ENCODE assay signal across 23 cellular contexts in genomic region chr6:2165216-2165725, GRCh38.
"Had no signal": no experiment of that assay in that cellular context is flagged by ENCODE, and none has a peak within 500 bp of the region (broad histone marks: within the 10 kb centered on the region; RNA-seq: fewer than 3 reads in every experiment).

No MANE protein-coding gene starts in this region.

- H3K27me3 Mint-ChIP-seq: activated CD4-positive, alpha-beta memory T cell treated with anti-CD3 and anti-CD28 coated beads, Interleukin-2, amount 10 ng/mL, durations not matched to agents 7 days and 5 days; activated naive CD4-positive, alpha-beta T cell treated with anti-CD3 and anti-CD28 coated beads, Interleukin-2, amount 10 ng/mL, durations not matched to agents 7 days and 5 days; stimulated activated naive CD8-positive, alpha-beta T cell treated with anti-CD3 and anti-CD28 coated beads, Interleukin-15, Interleukin-2, amounts not matched to agents 100 ng/mL and 50 ng/mL, for 24 hours; T-helper 17 cell had no signal

- ATAC-seq: activated T-cell treated with anti-CD3 and anti-CD28 coated beads, Interleukin-2, amount 50 U/mL, for 72 hours; gastroesophageal sphincter; left lung; right cardiac atrium; T-helper 17 cell had no signal

- H3K36me3 ChIP-seq: gastroesophageal sphincter, left lung, neutrophil, tibial artery had no signal

- H3K27ac Mint-ChIP-seq: activated CD4-positive, alpha-beta memory T cell treated with anti-CD3 and anti-CD28 coated beads, Interleukin-2, amount 10 ng/mL, durations not matched to agents 7 days and 5 days; activated naive CD4-positive, alpha-beta T cell treated with anti-CD3 and anti-CD28 coated beads, Interleukin-2, amount 10 ng/mL, durations not matched to agents 7 days and 5 days; activated T-cell treated with anti-CD3 and anti-CD28 coated beads, Interleukin-2, amount 50 U/mL, for 72 hours; nephron; stimulated activated naive CD8-positive, alpha-beta T cell treated with anti-CD3 and anti-CD28 coated beads, Interleukin-15, Interleukin-2, amounts not matched to agents 100 ng/mL and 50 ng/mL, for 24 hours; T-helper 17 cell had no signal

- H3K4me1 Mint-ChIP-seq: nephron had no signal

- H3K36me3 Mint-ChIP-seq: activated naive CD4-positive, alpha-beta T cell treated with anti-CD3 and anti-CD28 coated beads, Interleukin-2, amount 10 ng/mL, durations not matched to agents 7 days and 5 days had no signal

- H3K27me3 ChIP-seq: gastroesophageal sphincter, left lung, neutrophil, tibial artery had no signal

- H3K9me3 ChIP-seq: gastroesophageal sphincter, neutrophil, tibial artery had no signal

- H3K9me3 Mint-ChIP-seq: activated CD4-positive, alpha-beta memory T cell treated with anti-CD3 and anti-CD28 coated beads, Interleukin-2, amount 10 ng/mL, durations not matched to agents 7 days and 5 days; activated naive CD4-positive, alpha-beta T cell treated with anti-CD3 and anti-CD28 coated beads, Interleukin-2, amount 10 ng/mL, durations not matched to agents 7 days and 5 days; nephron had no signal

- H3K4me3 Mint-ChIP-seq: activated CD4-positive, alpha-beta memory T cell treated with anti-CD3 and anti-CD28 coated beads, Interleukin-2, amount 10 ng/mL, durations not matched to agents 7 days and 5 days; activated naive CD4-positive, alpha-beta T cell treated with anti-CD3 and anti-CD28 coated beads, Interleukin-2, amount 10 ng/mL, durations not matched to agents 7 days and 5 days; activated T-cell treated with anti-CD3 and anti-CD28 coated beads, Interleukin-2, amount 50 U/mL, for 72 hours; nephron; stimulated activated naive CD8-positive, alpha-beta T cell treated with anti-CD3 and anti-CD28 coated beads, Interleukin-15, Interleukin-2, amounts not matched to agents 100 ng/mL and 50 ng/mL, for 24 hours; T-helper 17 cell had no signal

- DNase-seq: activated CD4-positive, alpha-beta memory T cell treated with anti-CD3 and anti-CD28 coated beads, Interleukin-2, amount 10 ng/mL, durations not matched to agents 7 days and 5 days; activated CD4-positive, alpha-beta T cell treated with anti-CD3 and anti-CD28 coated beads for 4 hours; activated CD4-positive, CD25-positive, alpha-beta regulatory T cell; activated effector memory CD4-positive, alpha-beta T cell treated with Interleukin-2 at 50 U/mL for 16 hours; activated naive CD4-positive, alpha-beta T cell treated with anti-CD3 and anti-CD28 coated beads, Interleukin-2, amount 10 ng/mL, durations not matched to agents 7 days and 5 days; activated T-cell treated with anti-CD3 and anti-CD28 coated beads, Interleukin-2, amount 50 U/mL, for 72 hours; dermis blood vessel endothelial cell; effector CD8-positive, alpha-beta T cell; head of caudate nucleus; islet precursor cell; left lung; midbrain; right cardiac atrium; stimulated activated CD4-positive, alpha-beta T cell treated with anti-CD3 and anti-CD28 coated beads, Interleukin-1b, Interleukin-23, amount 100 ng/mL, for 48 hours; SW 1271; T-helper 17 cell; tibial artery had no signal

- H3K4me3 ChIP-seq: gastroesophageal sphincter, left lung, lung, skin epidermis, tibial artery had no signal
